8 cellular contexts compared by ENCODE assay signal in the genomic region with DNA sequence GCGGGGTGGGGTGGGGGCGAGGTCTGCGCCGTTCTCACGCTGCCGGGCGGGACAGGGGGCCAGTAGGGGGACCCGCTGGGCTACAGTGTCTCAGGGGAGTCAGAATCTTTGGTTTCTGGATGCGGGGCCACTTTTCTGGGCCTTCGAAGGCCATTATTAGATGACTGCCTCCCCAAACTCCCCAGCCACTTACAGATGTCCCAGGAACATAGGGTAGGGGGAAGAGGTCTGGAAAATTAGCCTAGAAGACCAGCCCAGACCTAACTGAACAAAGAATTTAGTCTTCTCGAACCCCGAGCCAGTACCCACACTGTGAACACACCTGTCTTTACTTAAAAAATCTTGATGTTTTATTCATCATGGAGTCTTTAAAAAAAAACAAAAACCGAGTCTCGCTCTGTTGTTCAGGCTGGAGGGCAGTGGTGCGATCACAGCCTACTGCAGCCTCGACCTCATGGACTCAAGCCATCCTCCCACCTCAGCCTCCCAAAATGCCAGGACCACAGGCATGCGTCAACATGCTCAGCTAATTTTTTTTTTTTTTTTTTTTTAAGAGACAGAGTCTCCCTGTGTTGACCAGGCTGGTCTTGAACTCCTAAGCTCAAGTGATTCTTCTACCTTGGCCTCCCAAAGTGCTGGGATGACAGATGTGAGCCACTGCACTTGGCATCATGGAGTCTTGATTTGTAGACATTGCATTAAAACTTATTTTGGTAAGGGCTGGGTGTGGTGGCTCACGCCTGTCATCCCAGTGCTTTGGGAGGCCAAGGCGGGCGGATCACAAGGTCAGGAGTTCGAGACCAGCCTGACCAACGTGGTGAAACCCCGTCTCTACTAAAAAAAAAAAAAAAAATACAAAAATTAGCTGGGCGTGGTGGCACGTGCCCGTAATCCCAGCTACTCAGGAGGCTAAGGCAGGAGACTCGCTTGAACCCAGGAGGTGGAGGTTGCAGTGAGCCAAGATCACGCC. TPM values are rescaled to one million over a fixed set of nuclear protein-coding genes. Genes with fewer than 3 reads are reported as not detected.
A peak's percentile ranks its signal among the peaks of the same experiment; 100 is the strongest.
DNase-seq lines count a peak whose midpoint lies in the region; ATAC-seq, FAIRE-seq and TF ChIP-seq lines count a peak whose summit lies in the region.
"Had no signal": no experiment of that assay in that cellular context is flagged by ENCODE, and none has a peak within 500 bp of the region (broad histone marks: within the 10 kb centered on the region; RNA-seq: fewer than 3 reads in every experiment).

No MANE protein-coding gene starts in this region.

- peaks cover 9% of the 10 kb centered on the region for H4K20me1 ChIP-seq in astrocyte (ENCODE audit: insufficient read depth, low read length)

- H3K27ac ChIP-seq in HUES6 (ENCODE audit: low read depth, low read length) (no peak overlapping the region), astrocyte (ENCODE audit: low read depth, low read length) (no peak overlapping the region), lower lobe of right lung (peak overlapping the region; percentile 80), subcutaneous abdominal adipose tissue (ENCODE audit: low read depth, low read length) (peak overlapping the region; percentile 99), foreskin keratinocyte (no peak overlapping the region)

- no peak overlapping the region for H3K27ac Mint-ChIP-seq in astrocyte (ENCODE audit: unreplicated experiment)

- H3K36me3 ChIP-seq in HUES6 (ENCODE audit: control insufficient read depth, insufficient read depth, low read length) (no peaks in the 10 kb centered on the region), astrocyte (ENCODE audit: insufficient read depth, low read length) (no peaks in the 10 kb centered on the region), lower lobe of right lung (no peaks in the 10 kb centered on the region), subcutaneous abdominal adipose tissue (ENCODE audit: control insufficient read depth in 5 of 5, insufficient read depth in 5 of 5, low read length in 5 of 5) (no peaks in the 10 kb centered on the region)

- peak overlapping the region; percentile 60 for H3K4me3 Mint-ChIP-seq in astrocyte (ENCODE audit: unreplicated experiment)

- peaks cover 12% of the 10 kb centered on the region for H3K27me3 Mint-ChIP-seq in astrocyte (ENCODE audit: low read depth, unreplicated experiment)

- peaks cover 26% of the 10 kb centered on the region for H3K4me1 Mint-ChIP-seq in astrocyte (ENCODE audit: low read depth, unreplicated experiment)

- no peaks in the 10 kb centered on the region for H3K27me3 ChIP-seq in HUES6 (ENCODE audit: control insufficient read depth, insufficient read depth, low read length)
- H3K27me3 ChIP-seq in astrocyte (ENCODE audit: insufficient read depth, low read length): no peaks in the 10 kb centered on the region
- H3K27me3 ChIP-seq in lower lobe of right lung (ENCODE audit: low read depth): no peaks in the 10 kb centered on the region
- no peaks in the 10 kb centered on the region for H3K27me3 ChIP-seq in subcutaneous abdominal adipose tissue (ENCODE audit: control insufficient read depth in 5 of 5, insufficient read depth in 4 of 5, low read length in 5 of 5)
- peaks cover 5% of the 10 kb centered on the region for H3K27me3 ChIP-seq in foreskin keratinocyte

- intact Hi-C loops in lower lobe of right lung (cut with DNase I): no loop called here

- ATAC-seq in lower lobe of right lung: no peak
- ATAC-seq in foreskin keratinocyte: no peak

- H3K4me1 ChIP-seq in HUES6 (ENCODE audit: control insufficient read depth, insufficient read depth, low read length): peaks cover 63% of the 10 kb centered on the region
- H3K4me1 ChIP-seq in astrocyte (ENCODE audit: insufficient read depth, low read length): peaks cover 43% of the 10 kb centered on the region
- H3K4me1 ChIP-seq in lower lobe of right lung: peaks cover 76% of the 10 kb centered on the region
- H3K4me1 ChIP-seq in subcutaneous abdominal adipose tissue (ENCODE audit: control insufficient read depth in 5 of 5, insufficient read depth in 5 of 5, low read length in 5 of 5): peaks cover 31 to 87% (median 79%) of the 10 kb centered on the region in 5 donors
- peaks cover 5% of the 10 kb centered on the region for H3K4me1 ChIP-seq in foreskin keratinocyte

- no peak overlapping the region for H3K4me2 ChIP-seq in astrocyte (ENCODE audit: low read length)

- H3K9ac ChIP-seq in HUES6 (ENCODE audit: low read length) (no peak overlapping the region), astrocyte (ENCODE audit: low read length) (no peak overlapping the region), subcutaneous abdominal adipose tissue (ENCODE audit: low read length in 5 of 5) (peak overlapping the region; percentile 50 to 95 (median 82))

- no peaks in the 10 kb centered on the region for H3K79me2 ChIP-seq in astrocyte (ENCODE audit: insufficient read depth, low read length)

- no peaks in the 10 kb centered on the region for H3K9me3 Mint-ChIP-seq in astrocyte (ENCODE audit: unreplicated experiment)

- DNase-seq in astrocyte (ENCODE audit: low read depth) (no peak), lower lobe of right lung (no peak), iPS-NIHi7 (ENCODE audit: extremely low spot score) (no peak), foreskin keratinocyte (no peak)
- DNase-seq in stimulated activated CD4-positive, alpha-beta T cell treated with anti-CD3 and anti-CD28 coated beads, Interleukin-12 subunit alpha, Interleukin-12 subunit beta, amount 100 ng/mL, for 4 hours: no peak

- FAIRE-seq in astrocyte (lab: Jason Lieb, UNC): no peak

- H3K36me3 Mint-ChIP-seq in astrocyte (ENCODE audit: low read depth, unreplicated experiment): no peaks in the 10 kb centered on the region

- TF ChIP-seq CTCF in astrocyte (IDR thresholded peaks at IDR 0.05; ENCODE audit: insufficient read depth, low read depth, low read length) (no peak), lower lobe of right lung (IDR thresholded peaks at IDR 0.05) (no peak), foreskin keratinocyte (conservative IDR thresholded peaks at IDR 0.05) (no peak)

- H3K4me3 ChIP-seq in HUES6 (ENCODE audit: low read depth, low read length): peak overlapping the region; percentile 42
- no peak overlapping the region for H3K4me3 ChIP-seq in astrocyte (ENCODE audit: insufficient read depth, low read depth, low read length)
- peak overlapping the region; percentile 59 for H3K4me3 ChIP-seq in lower lobe of right lung
- H3K4me3 ChIP-seq in subcutaneous abdominal adipose tissue (ENCODE audit: low read depth in 1 of 5, low read length in 5 of 5): peak overlapping the region; percentile 66 to 88 (median 67)

- no peaks in the 10 kb centered on the region for H3K9me3 ChIP-seq in HUES6 (ENCODE audit: control insufficient read depth, insufficient read depth, low read depth, low read length)
- H3K9me3 ChIP-seq in astrocyte (ENCODE audit: insufficient read depth, low read depth, low read length): no peaks in the 10 kb centered on the region
- no peaks in the 10 kb centered on the region for H3K9me3 ChIP-seq in lower lobe of right lung
- H3K9me3 ChIP-seq in subcutaneous abdominal adipose tissue (ENCODE audit: control insufficient read depth in 5 of 5, low read length in 5 of 5): no peaks in the 10 kb centered on the region

- H2AFZ ChIP-seq in astrocyte (ENCODE audit: low read depth, low read length): no peak overlapping the region

RNA-seq across cellular contexts. Expression of a gene that starts 3.3 kb away (rescaled TPM):
- 14.8 and 15.3 TPM in 2 replicates for total RNA-seq in astrocyte
- total RNA-seq in lower lobe of right lung: 36.2 TPM
- 34.6 and 42.2 TPM in 2 replicates for total RNA-seq in foreskin keratinocyte
- 42.1 and 50.9 TPM in 2 replicates for polyA plus RNA-seq in foreskin keratinocyte

RNA-seq across cellular contexts. Expression of a gene that starts 3.4 kb away (rescaled TPM):
- total RNA-seq in astrocyte (not detected in 2 replicates), lower lobe of right lung (not detected), foreskin keratinocyte (not detected in 2 replicates)
- not detected in 2 replicates for polyA plus RNA-seq in foreskin keratinocyte
- total RNA-seq: temporal lobe had no signal

RNA-seq across cellular contexts. Expression of a gene that starts 26.8 kb away (rescaled TPM):
- 859 and 914 TPM in 2 replicates for total RNA-seq in astrocyte
- total RNA-seq in lower lobe of right lung: 680 TPM
- total RNA-seq in foreskin keratinocyte: 1,007 and 1,222 TPM in 2 replicates
- polyA plus RNA-seq in foreskin keratinocyte: 607 and 798 TPM in 2 replicates

RNA-seq across cellular contexts. Expression of a gene that starts 37.2 kb away (rescaled TPM):
- 61.8 and 66.6 TPM in 2 replicates for total RNA-seq in astrocyte
- total RNA-seq in lower lobe of right lung: 23.8 TPM
- 76.7 and 77.0 TPM in 2 replicates for total RNA-seq in foreskin keratinocyte
- polyA plus RNA-seq in foreskin keratinocyte: 72.9 and 79.6 TPM in 2 replicates

RNA-seq across cellular contexts. Expression of a gene that starts 45.3 kb away (rescaled TPM):
- 10.1 and 11.0 TPM in 2 replicates for total RNA-seq in astrocyte
- total RNA-seq in lower lobe of right lung: 10.4 TPM
- 15.8 and 16.8 TPM in 2 replicates for total RNA-seq in foreskin keratinocyte
- 16.9 and 18.7 TPM in 2 replicates for polyA plus RNA-seq in foreskin keratinocyte

Comparison
In these comparisons a context has a peak if more than half of its experiments do, and no peak if none do; other contexts are left out.
1. H3K27ac ChIP-seq: peak in lower lobe of right lung (single experiment) and subcutaneous abdominal adipose tissue (single experiment); none in HUES6 (single experiment), astrocyte (single experiment) and foreskin keratinocyte (single experiment).
2. H3K9ac ChIP-seq: peak in subcutaneous abdominal adipose tissue (5 of 5); none in HUES6 (single experiment) and astrocyte (single experiment).